Comparison of ENCODE assay signal across 2 cellular contexts in the genomic region with DNA sequence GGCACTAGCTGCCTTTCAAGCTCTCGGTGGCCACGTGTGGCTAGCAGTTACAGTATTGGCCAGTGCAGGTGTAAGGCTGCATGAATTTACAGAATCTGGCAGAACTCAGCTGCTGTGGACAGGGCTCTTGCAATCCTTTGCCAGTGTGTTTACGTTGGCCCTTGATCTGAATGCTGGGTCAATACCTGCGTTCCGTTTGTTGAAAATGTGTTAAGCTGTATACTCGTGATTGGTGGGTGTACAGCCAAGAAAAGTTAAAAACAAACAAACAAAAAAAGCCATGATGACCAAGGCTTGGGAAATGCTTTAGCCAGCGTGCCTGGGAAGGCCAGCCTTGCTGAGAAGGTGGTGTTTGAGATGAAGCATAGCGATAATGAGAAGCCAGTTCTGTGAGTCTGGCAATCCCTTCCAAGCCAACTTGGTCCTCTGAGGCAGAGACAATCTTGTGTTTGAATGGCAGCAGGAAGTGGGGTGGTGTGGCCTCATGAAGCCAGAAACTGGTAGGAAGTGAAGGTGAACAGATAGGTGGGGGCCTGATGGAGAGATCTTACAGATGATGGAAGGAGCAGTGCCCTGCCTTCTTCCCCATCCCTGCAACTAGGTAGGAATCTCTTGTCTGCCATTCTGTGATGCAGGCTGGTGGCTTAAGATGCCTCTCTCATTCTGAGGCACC.
TF ChIP-seq lines count a peak whose summit lies in the region.

No MANE protein-coding gene starts in this region.

TF ChIP-seq in WTC11, 78 proteins besides CTCF, POLR2A, EP300 and RAD21:
- TF ChIP-seq FOXP1 (CRISPR knock-in tag; IDR thresholded peaks at IDR 0.05; ENCODE audit: borderline replicate concordance): no peak
- no peak for TF ChIP-seq PRRX2 (CRISPR knock-in tag; IDR thresholded peaks at IDR 0.05)
- TF ChIP-seq EMX1 (CRISPR knock-in tag; IDR thresholded peaks at IDR 0.05): no peak
- TF ChIP-seq TCF7 (CRISPR knock-in tag; IDR thresholded peaks at IDR 0.05; ENCODE audit: low read depth): no peak
- TF ChIP-seq GABPB1 (CRISPR knock-in tag; IDR thresholded peaks at IDR 0.05): no peak
- TF ChIP-seq, protein P1, sequence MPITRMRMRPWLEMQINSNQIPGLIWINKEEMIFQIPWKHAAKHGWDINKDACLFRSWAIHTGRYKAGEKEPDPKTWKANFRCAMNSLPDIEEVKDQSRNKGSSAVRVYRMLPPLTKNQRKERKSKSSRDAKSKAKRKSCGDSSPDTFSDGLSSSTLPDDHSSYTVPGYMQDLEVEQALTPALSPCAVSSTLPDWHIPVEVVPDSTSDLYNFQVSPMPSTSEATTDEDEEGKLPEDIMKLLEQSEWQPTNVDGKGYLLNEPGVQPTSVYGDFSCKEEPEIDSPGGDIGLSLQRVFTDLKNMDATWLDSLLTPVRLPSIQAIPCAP (CRISPR knock-in tag; IDR thresholded peaks at IDR 0.05): no peak
- no peak for TF ChIP-seq STAT6 (CRISPR knock-in tag; conservative IDR thresholded peaks at IDR 0.05; ENCODE audit: low read depth)
- TF ChIP-seq, protein P2, sequence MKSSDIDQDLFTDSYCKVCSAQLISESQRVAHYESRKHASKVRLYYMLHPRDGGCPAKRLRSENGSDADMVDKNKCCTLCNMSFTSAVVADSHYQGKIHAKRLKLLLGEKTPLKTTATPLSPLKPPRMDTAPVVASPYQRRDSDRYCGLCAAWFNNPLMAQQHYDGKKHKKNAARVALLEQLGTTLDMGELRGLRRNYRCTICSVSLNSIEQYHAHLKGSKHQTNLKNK (CRISPR knock-in tag; IDR thresholded peaks at IDR 0.05): no peak
- no peak for TF ChIP-seq ZNF138 (CRISPR knock-in tag; conservative IDR thresholded peaks at IDR 0.05)
- no peak for TF ChIP-seq CBFB (CRISPR knock-in tag; IDR thresholded peaks at IDR 0.05; ENCODE audit: low read depth)
- TF ChIP-seq OVOL2 (CRISPR knock-in tag; IDR thresholded peaks at IDR 0.05; ENCODE audit: borderline replicate concordance): no peak
- no peak for TF ChIP-seq NR1H2 (CRISPR knock-in tag; IDR thresholded peaks at IDR 0.05)
TF ChIP-seq in WTC11: peak in this region for 0.

TF ChIP-seq in HepG2, 621 proteins besides CTCF, POLR2A, EP300 and RAD21 (continues in another document):
- TF ChIP-seq CENPT (CRISPR knock-in tag; IDR thresholded peaks at IDR 0.05; ENCODE audit: low read depth) (no peak), PLRG1 (conservative IDR thresholded peaks at IDR 0.05) (no peak), KLF15 (CRISPR knock-in tag; IDR thresholded peaks at IDR 0.05; ENCODE audit: borderline replicate concordance) (no peak), FOXM1 (CRISPR knock-in tag; IDR thresholded peaks at IDR 0.05) (no peak), ZNF772 (CRISPR knock-in tag; IDR thresholded peaks at IDR 0.05) (no peak), TAF15 (IDR thresholded peaks at IDR 0.05; ENCODE audit: low read depth, low read length, poor library complexity, severe bottlenecking) (no peak), BATF2 (CRISPR knock-in tag; IDR thresholded peaks at IDR 0.05) (no peak), ZNF24 (IDR thresholded peaks at IDR 0.05) (no peak), HOXA3 (CRISPR knock-in tag; IDR thresholded peaks at IDR 0.05) (no peak), SOX13 (IDR thresholded peaks at IDR 0.05) (no peak), SOX13 (CRISPR knock-in tag; conservative IDR thresholded peaks at IDR 0.05 in 1 of 2, IDR thresholded peaks at IDR 0.05 in 1 of 2) (no peak), FOXO4 (CRISPR knock-in tag; conservative IDR thresholded peaks at IDR 0.05) (no peak), TBP (CRISPR knock-in tag; IDR thresholded peaks at IDR 0.05) (no peak), TSC22D2 (CRISPR knock-in tag; IDR thresholded peaks at IDR 0.05; ENCODE audit: borderline replicate concordance) (no peak), ONECUT2 (CRISPR knock-in tag; IDR thresholded peaks at IDR 0.05) (no peak), ZBED4 (CRISPR knock-in tag; IDR thresholded peaks at IDR 0.05; ENCODE audit: borderline replicate concordance) (no peak), GTF3A (CRISPR knock-in tag; conservative IDR thresholded peaks at IDR 0.05) (no peak), ZNF790 (CRISPR knock-in tag; IDR thresholded peaks at IDR 0.05; ENCODE audit: borderline replicate concordance) (no peak), ZNF766 (CRISPR knock-in tag; IDR thresholded peaks at IDR 0.05; ENCODE audit: borderline replicate concordance) (no peak), NCOA2 (CRISPR knock-in tag; IDR thresholded peaks at IDR 0.05) (no peak), FOXC1 (CRISPR knock-in tag; IDR thresholded peaks at IDR 0.05; ENCODE audit: borderline replicate concordance) (0 out of 2 replicates have a peak, but pooled peaks have one; percentile 48), SAFB2 (CRISPR knock-in tag; IDR thresholded peaks at IDR 0.05; ENCODE audit: borderline replicate concordance, low read depth) (no peak), ZNF138 (CRISPR knock-in tag; IDR thresholded peaks at IDR 0.05; ENCODE audit: low read depth) (no peak), HOXD1 (CRISPR knock-in tag; IDR thresholded peaks at IDR 0.05) (no peak), ZNF30 (CRISPR knock-in tag; IDR thresholded peaks at IDR 0.05) (no peak), FOXK1 (CRISPR knock-in tag; IDR thresholded peaks at IDR 0.05; ENCODE audit: borderline replicate concordance, low read depth) (peak; percentile 24; the same call in 1 of the 2 replicates), ARNTL (CRISPR knock-in tag; IDR thresholded peaks at IDR 0.05) (no peak), SPEN (CRISPR knock-in tag; IDR thresholded peaks at IDR 0.05; ENCODE audit: low read depth) (no peak), ZNF577 (CRISPR knock-in tag; IDR thresholded peaks at IDR 0.05; ENCODE audit: borderline replicate concordance, low read depth) (no peak), SKI (IDR thresholded peaks at IDR 0.05; ENCODE audit: partially characterized antibody) (no peak), ZSCAN31 (CRISPR knock-in tag; IDR thresholded peaks at IDR 0.05; ENCODE audit: low read depth) (no peak), CHCHD3 (CRISPR knock-in tag; IDR thresholded peaks at IDR 0.05) (no peak), ZSCAN12 (CRISPR knock-in tag; IDR thresholded peaks at IDR 0.05) (no peak), ZNF556 (CRISPR knock-in tag; IDR thresholded peaks at IDR 0.05; ENCODE audit: borderline replicate concordance) (no peak), ZNF101 (CRISPR knock-in tag; IDR thresholded peaks at IDR 0.05; ENCODE audit: borderline replicate concordance, low read depth) (no peak)
- TF ChIP-seq, protein P3, sequence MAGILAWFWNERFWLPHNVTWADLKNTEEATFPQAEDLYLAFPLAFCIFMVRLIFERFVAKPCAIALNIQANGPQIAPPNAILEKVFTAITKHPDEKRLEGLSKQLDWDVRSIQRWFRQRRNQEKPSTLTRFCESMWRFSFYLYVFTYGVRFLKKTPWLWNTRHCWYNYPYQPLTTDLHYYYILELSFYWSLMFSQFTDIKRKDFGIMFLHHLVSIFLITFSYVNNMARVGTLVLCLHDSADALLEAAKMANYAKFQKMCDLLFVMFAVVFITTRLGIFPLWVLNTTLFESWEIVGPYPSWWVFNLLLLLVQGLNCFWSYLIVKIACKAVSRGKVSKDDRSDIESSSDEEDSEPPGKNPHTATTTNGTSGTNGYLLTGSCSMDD (CRISPR knock-in tag; IDR thresholded peaks at IDR 0.05): no peak
- TF ChIP-seq, protein P4, sequence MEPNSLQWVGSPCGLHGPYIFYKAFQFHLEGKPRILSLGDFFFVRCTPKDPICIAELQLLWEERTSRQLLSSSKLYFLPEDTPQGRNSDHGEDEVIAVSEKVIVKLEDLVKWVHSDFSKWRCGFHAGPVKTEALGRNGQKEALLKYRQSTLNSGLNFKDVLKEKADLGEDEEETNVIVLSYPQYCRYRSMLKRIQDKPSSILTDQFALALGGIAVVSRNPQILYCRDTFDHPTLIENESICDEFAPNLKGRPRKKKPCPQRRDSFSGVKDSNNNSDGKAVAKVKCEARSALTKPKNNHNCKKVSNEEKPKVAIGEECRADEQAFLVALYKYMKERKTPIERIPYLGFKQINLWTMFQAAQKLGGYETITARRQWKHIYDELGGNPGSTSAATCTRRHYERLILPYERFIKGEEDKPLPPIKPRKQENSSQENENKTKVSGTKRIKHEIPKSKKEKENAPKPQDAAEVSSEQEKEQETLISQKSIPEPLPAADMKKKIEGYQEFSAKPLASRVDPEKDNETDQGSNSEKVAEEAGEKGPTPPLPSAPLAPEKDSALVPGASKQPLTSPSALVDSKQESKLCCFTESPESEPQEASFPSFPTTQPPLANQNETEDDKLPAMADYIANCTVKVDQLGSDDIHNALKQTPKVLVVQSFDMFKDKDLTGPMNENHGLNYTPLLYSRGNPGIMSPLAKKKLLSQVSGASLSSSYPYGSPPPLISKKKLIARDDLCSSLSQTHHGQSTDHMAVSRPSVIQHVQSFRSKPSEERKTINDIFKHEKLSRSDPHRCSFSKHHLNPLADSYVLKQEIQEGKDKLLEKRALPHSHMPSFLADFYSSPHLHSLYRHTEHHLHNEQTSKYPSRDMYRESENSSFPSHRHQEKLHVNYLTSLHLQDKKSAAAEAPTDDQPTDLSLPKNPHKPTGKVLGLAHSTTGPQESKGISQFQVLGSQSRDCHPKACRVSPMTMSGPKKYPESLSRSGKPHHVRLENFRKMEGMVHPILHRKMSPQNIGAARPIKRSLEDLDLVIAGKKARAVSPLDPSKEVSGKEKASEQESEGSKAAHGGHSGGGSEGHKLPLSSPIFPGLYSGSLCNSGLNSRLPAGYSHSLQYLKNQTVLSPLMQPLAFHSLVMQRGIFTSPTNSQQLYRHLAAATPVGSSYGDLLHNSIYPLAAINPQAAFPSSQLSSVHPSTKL (CRISPR knock-in tag; IDR thresholded peaks at IDR 0.05): 0 out of 2 replicates have a peak, but pooled peaks have one; percentile 11
- TF ChIP-seq, protein P5, sequence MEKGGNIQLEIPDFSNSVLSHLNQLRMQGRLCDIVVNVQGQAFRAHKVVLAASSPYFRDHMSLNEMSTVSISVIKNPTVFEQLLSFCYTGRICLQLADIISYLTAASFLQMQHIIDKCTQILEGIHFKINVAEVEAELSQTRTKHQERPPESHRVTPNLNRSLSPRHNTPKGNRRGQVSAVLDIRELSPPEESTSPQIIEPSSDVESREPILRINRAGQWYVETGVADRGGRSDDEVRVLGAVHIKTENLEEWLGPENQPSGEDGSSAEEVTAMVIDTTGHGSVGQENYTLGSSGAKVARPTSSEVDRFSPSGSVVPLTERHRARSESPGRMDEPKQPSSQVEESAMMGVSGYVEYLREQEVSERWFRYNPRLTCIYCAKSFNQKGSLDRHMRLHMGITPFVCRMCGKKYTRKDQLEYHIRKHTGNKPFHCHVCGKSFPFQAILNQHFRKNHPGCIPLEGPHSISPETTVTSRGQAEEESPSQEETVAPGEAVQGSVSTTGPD (CRISPR knock-in tag; IDR thresholded peaks at IDR 0.05): peak; percentile 66
- TF ChIP-seq, protein P6, sequence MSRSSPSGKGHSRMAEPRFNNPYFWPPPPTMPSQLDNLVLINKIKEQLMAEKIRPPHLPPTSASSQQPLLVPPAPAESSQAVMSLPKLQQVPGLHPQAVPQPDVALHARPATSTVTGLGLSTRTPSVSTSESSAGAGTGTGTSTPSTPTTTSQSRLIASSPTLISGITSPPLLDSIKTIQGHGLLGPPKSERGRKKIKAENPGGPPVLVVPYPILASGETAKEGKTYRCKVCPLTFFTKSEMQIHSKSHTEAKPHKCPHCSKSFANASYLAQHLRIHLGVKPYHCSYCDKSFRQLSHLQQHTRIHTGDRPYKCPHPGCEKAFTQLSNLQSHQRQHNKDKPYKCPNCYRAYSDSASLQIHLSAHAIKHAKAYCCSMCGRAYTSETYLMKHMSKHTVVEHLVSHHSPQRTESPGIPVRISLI (CRISPR knock-in tag; IDR thresholded peaks at IDR 0.05; ENCODE audit: borderline replicate concordance): no peak
- TF ChIP-seq, protein P7, sequence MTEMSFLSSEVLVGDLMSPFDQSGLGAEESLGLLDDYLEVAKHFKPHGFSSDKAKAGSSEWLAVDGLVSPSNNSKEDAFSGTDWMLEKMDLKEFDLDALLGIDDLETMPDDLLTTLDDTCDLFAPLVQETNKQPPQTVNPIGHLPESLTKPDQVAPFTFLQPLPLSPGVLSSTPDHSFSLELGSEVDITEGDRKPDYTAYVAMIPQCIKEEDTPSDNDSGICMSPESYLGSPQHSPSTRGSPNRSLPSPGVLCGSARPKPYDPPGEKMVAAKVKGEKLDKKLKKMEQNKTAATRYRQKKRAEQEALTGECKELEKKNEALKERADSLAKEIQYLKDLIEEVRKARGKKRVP (CRISPR knock-in tag; IDR thresholded peaks at IDR 0.05): peak in 1 of 2 experiments; percentile 7; a peak in 1 of 4 replicates
